ENCODE assay signal across 23 cellular contexts in genomic region chr9:87064311-87064710, GRCh38.
"Had no signal": no experiment of that assay in that cellular context is flagged by ENCODE, and none has a peak within 500 bp of the region (broad histone marks: within the 10 kb centered on the region; RNA-seq: fewer than 3 reads in every experiment).

No MANE protein-coding gene starts in this region.

- H3K27ac ChIP-seq: gastrocnemius medialis, prostate gland had no signal

- H3K4me1 Mint-ChIP-seq: activated CD4-positive, alpha-beta T cell treated with anti-CD3 and anti-CD28 coated beads for 36 hours; activated naive CD8-positive, alpha-beta T cell treated with anti-CD3 and anti-CD28 coated beads, Interleukin-2, amount 50 U/mL, for 24 hours; central memory CD8-positive, alpha-beta T cell; naive thymus-derived CD8-positive, alpha-beta T cell; WTC11 had no signal

- H3K4me3 ChIP-seq: esophagus squamous epithelium, gastrocnemius medialis, left lung, lung, ovary, prostate gland, transverse colon had no signal

- H3K27ac Mint-ChIP-seq: activated CD4-positive, alpha-beta T cell treated with anti-CD3 and anti-CD28 coated beads for 36 hours; activated naive CD8-positive, alpha-beta T cell treated with anti-CD3 and anti-CD28 coated beads, Interleukin-2, amount 50 U/mL, for 24 hours; activated T-cell treated with anti-CD3 and anti-CD28 coated beads, Interleukin-2, amount 50 U/mL, for 72 hours; naive thymus-derived CD8-positive, alpha-beta T cell; WTC11 had no signal

- H3K9me3 ChIP-seq: esophagus squamous epithelium, gastrocnemius medialis, left lung, ovary, prostate gland, transverse colon had no signal

- ATAC-seq: activated CD4-positive, alpha-beta T cell treated with anti-CD3 and anti-CD28 coated beads for 36 hours; activated naive CD8-positive, alpha-beta T cell treated with anti-CD3 and anti-CD28 coated beads, Interleukin-2, amount 50 U/mL, for 24 hours; activated T-cell treated with anti-CD3 and anti-CD28 coated beads, Interleukin-2, amount 50 U/mL, for 72 hours; naive thymus-derived CD8-positive, alpha-beta T cell; WTC11 had no signal

- H3K4me1 ChIP-seq: prostate gland, transverse colon had no signal

- H3K4me3 Mint-ChIP-seq: activated CD4-positive, alpha-beta T cell treated with anti-CD3 and anti-CD28 coated beads for 36 hours; activated naive CD8-positive, alpha-beta T cell treated with anti-CD3 and anti-CD28 coated beads, Interleukin-2, amount 50 U/mL, for 24 hours; activated T-cell treated with anti-CD3 and anti-CD28 coated beads, Interleukin-2, amount 50 U/mL, for 72 hours; central memory CD8-positive, alpha-beta T cell; naive thymus-derived CD8-positive, alpha-beta T cell; WTC11 had no signal

- H3K27me3 ChIP-seq: esophagus squamous epithelium, gastrocnemius medialis, left lung, ovary, transverse colon had no signal

- H3K36me3 ChIP-seq: esophagus squamous epithelium, gastrocnemius medialis, left lung, ovary, prostate gland, transverse colon had no signal

- H3K9me3 Mint-ChIP-seq: activated naive CD8-positive, alpha-beta T cell treated with anti-CD3 and anti-CD28 coated beads, Interleukin-2, amount 50 U/mL, for 24 hours; activated T-cell treated with anti-CD3 and anti-CD28 coated beads, Interleukin-2, amount 50 U/mL, for 72 hours; central memory CD8-positive, alpha-beta T cell; naive thymus-derived CD8-positive, alpha-beta T cell; WTC11 had no signal

- DNase-seq: activated CD4-positive, alpha-beta T cell treated with anti-CD3 and anti-CD28 coated beads for 36 hours; activated CD4-positive, alpha-beta T cell treated with anti-CD3 and anti-CD28 coated beads, Interleukin-2, amount 50 U/mL, for 48 hours; activated effector memory CD4-positive, alpha-beta T cell treated with Interleukin-2 at 50 U/mL for 16 hours; activated naive CD4-positive, alpha-beta T cell treated with anti-CD3 and anti-CD28 coated beads, Interleukin-2, amount 50 U/mL, for 16 hours; activated naive CD8-positive, alpha-beta T cell treated with anti-CD3 and anti-CD28 coated beads, Interleukin-2, amount 50 U/mL, for 24 hours; activated T-cell treated with anti-CD3 and anti-CD28 coated beads, Interleukin-2, amount 50 U/mL, for 72 hours; effector memory CD4-positive, alpha-beta T cell; esophagus squamous epithelium; gastrocnemius medialis; hippocampal formation; kidney glomerular epithelial cell; left lung; naive thymus-derived CD8-positive, alpha-beta T cell; stimulated activated CD4-positive, alpha-beta T cell treated with anti-CD3 and anti-CD28 coated beads, Interleukin-15, amount 100 ng/mL, for 24 hours; stimulated activated CD4-positive, alpha-beta T cell treated with anti-CD3 and anti-CD28 coated beads, Interleukin-2, amount 100 ng/mL, for 48 hours; stimulated activated naive CD4-positive, alpha-beta T cell; T-helper 9 cell; transverse colon had no signal

- H3K36me3 Mint-ChIP-seq: naive thymus-derived CD8-positive, alpha-beta T cell; WTC11 had no signal
